In genomic region chr10:17644485-17644964, GRCh38 we compare ENCODE assay signal across 8 cellular contexts. TPM values are rescaled to one million over a fixed set of nuclear protein-coding genes. Genes with fewer than 3 reads are reported as not detected.
DNase-seq lines count a peak whose midpoint lies in the region; ATAC-seq and TF ChIP-seq lines count a peak whose summit lies in the region.

No MANE protein-coding gene starts in this region.

- intact Hi-C loops in right lobe of liver (cut with DNase I) (no loop called here), thyroid gland (cut with DNase I) (no loop called here)

- peak overlapping the region; percentile 98 to 100 (median 98) for H3K27ac ChIP-seq in right lobe of liver
- peak overlapping the region; percentile 91 to 99 (median 95) for H3K27ac ChIP-seq in thyroid gland

- peaks cover 0 to 28% (median 12%) of the 10 kb centered on the region in 4 donors for H3K4me1 ChIP-seq in right lobe of liver
- H3K4me1 ChIP-seq in thyroid gland, result peaks cover 22 to 28% of the 10 kb centered on the region in 2 donors

- DNase-seq in stimulated activated CD4-positive, alpha-beta T cell treated with anti-CD3 and anti-CD28 coated beads, Interleukin-4, amount 100 ng/mL, for 24 hours, result peak; percentile 17
- no peak for DNase-seq in stimulated activated CD4-positive, alpha-beta T cell treated with anti-CD3 and anti-CD28 coated beads, Interleukin-12 subunit alpha, Interleukin-12 subunit beta, amount 100 ng/mL, for 4 hours
- DNase-seq in NCI-H748 treated with DMSO at 0.1 percent for 48 hours (lab: John Stamatoyannopoulos, UW) (peak; percentile 2), cardiac fibroblast (ENCODE audit: low read depth in 2 of 2) (peak; percentile 46 to 56), right lobe of liver (no peak), thyroid gland (no peak), NCI-H1048 (lab: John Stamatoyannopoulos, UW) (no peak)

- TF ChIP-seq POLR2A in right lobe of liver (IDR thresholded peaks at IDR 0.05), result no peak
- no peak for TF ChIP-seq POLR2A in thyroid gland (IDR thresholded peaks at IDR 0.05)

- H3K36me3 ChIP-seq in right lobe of liver (no peaks in the 10 kb centered on the region), thyroid gland (no peaks in the 10 kb centered on the region)

- H3K9me3 ChIP-seq in right lobe of liver (no peaks in the 10 kb centered on the region), thyroid gland (no peaks in the 10 kb centered on the region)

- peak; percentile 30 for ATAC-seq in HG02798 (IDR thresholded peaks at IDR 0.05; ENCODE audit: poor library complexity, unreplicated experiment)
- peak in 3 of 4 donors; percentile 24 to 33 (median 28) for ATAC-seq in right lobe of liver

- TF ChIP-seq CTCF in cardiac fibroblast (IDR thresholded peaks at IDR 0.05; ENCODE audit: low read depth, low read length) (no peak), right lobe of liver (IDR thresholded peaks at IDR 0.05) (no peak), thyroid gland (IDR thresholded peaks at IDR 0.05) (no peak)

- H3K4me3 ChIP-seq in cardiac fibroblast (replicated peaks in 1 of 2; ENCODE audit: low read depth in 2 of 2, low read length in 2 of 2), result peak overlapping the region; percentile 94 to 97
- peak overlapping the region; percentile 70 to 88 (median 79) for H3K4me3 ChIP-seq in right lobe of liver
- H3K4me3 ChIP-seq in thyroid gland (replicated peaks in 1 of 3), result peak overlapping the region; percentile 74 to 95 (median 78)

- 2% methylated on average over 9 of the region's 9 CpGs for WGBS in right lobe of liver (ENCODE audit: insufficient coverage, low coverage, low lambda C conversion rate, missing lambda C conversion rate)
- WGBS in thyroid gland, 2 donors, result 0 to 3% methylated on average over 9 of the region's 9 CpGs

- H3K27me3 ChIP-seq in right lobe of liver (no peaks in the 10 kb centered on the region), thyroid gland (no peaks in the 10 kb centered on the region)

RNA-seq across cellular contexts. Expression of gene STAM, which starts 0.6 kb away (rescaled TPM):
- total RNA-seq in right lobe of liver, result 10 to 100 TPM in 2 of 6 experiments, 1 to 10 TPM in 4; 7.9 to 13.4 (median 8.2) TPM
- 10 to 100 TPM; 19.4 to 23.6 (median 21.8) TPM for total RNA-seq in thyroid gland

RNA-seq across cellular contexts. Expression of gene HACD1, which starts 27.4 kb away (rescaled TPM):
- total RNA-seq in right lobe of liver (1 to 10 TPM in 5 of 6 experiments, under 1 TPM in 1; 0.79 to 6.4 (median 1.7) TPM), thyroid gland (10 to 100 TPM in 2 of 4 donors, 1 to 10 TPM in 2; 8.9 to 19.2 (median 13.6) TPM)

Comparison
In these comparisons a context has a peak if more than half of its experiments do, and no peak if none do; other contexts are left out.
1. DNase-seq: peak in stimulated activated CD4-positive, alpha-beta T cell treated with anti-CD3 and anti-CD28 coated beads, Interleukin-4, amount 100 ng/mL, for 24 hours (single experiment), NCI-H748 treated with DMSO at 0.1 percent for 48 hours (single experiment) and cardiac fibroblast (2 of 2); none in stimulated activated CD4-positive, alpha-beta T cell treated with anti-CD3 and anti-CD28 coated beads, Interleukin-12 subunit alpha, Interleukin-12 subunit beta, amount 100 ng/mL, for 4 hours (single experiment), right lobe of liver (0 of 3), thyroid gland (0 of 2) and NCI-H1048 (single experiment).
2. Peak in every context shown above with its lines, with median percentiles within 50 percentile points of each other: H3K4me3 ChIP-seq.